Comparison of ENCODE assay signal across 1 cellular context in genomic region chr5:177438468-177438867, GRCh38.
TF ChIP-seq lines count a peak whose summit lies in the region.

No MANE protein-coding gene starts in this region.

TF ChIP-seq in HCT116, 20 proteins besides CTCF, POLR2A, EP300 and RAD21 (continued from another document):
- TF ChIP-seq ZBTB33 (IDR thresholded peaks at IDR 0.05; ENCODE audit: extremely low read depth, insufficient replicate concordance, low read length) (no peak), REST (IDR thresholded peaks at IDR 0.05; ENCODE audit: low read depth) (no peak)
TF ChIP-seq in HCT116: peak in this region for 0.
